9 cellular contexts compared by ENCODE assay signal in genomic region chr10:27252267-27253000, GRCh38. TPM values are rescaled to one million over a fixed set of nuclear protein-coding genes. Genes with fewer than 3 reads are reported as not detected.
A peak's percentile ranks its signal among the peaks of the same experiment; 100 is the strongest.
DNase-seq lines count a peak whose midpoint lies in the region; ATAC-seq and TF ChIP-seq lines count a peak whose summit lies in the region.
"Had no signal": no experiment of that assay in that cellular context is flagged by ENCODE, and none has a peak within 500 bp of the region (broad histone marks: within the 10 kb centered on the region; RNA-seq: fewer than 3 reads in every experiment).

No MANE protein-coding gene starts in this region.

- H3K36me3 ChIP-seq in OCI-LY3 (replicated peaks; ENCODE audit: low read depth, low read length) (no peaks in the 10 kb centered on the region), heart right ventricle (no peaks in the 10 kb centered on the region), skeletal muscle satellite cell (ENCODE audit: insufficient read depth, low read length) (no peaks in the 10 kb centered on the region)

- 0 out of 2 replicates have a peak overlapping the region, but pooled peaks have one; percentile 83 for H2AFZ ChIP-seq in OCI-LY3 (ENCODE audit: low read depth, low read length)

- no peaks in the 10 kb centered on the region for H3K9me3 ChIP-seq in OCI-LY3 (ENCODE audit: insufficient read depth, low read length)
- peaks cover 0 to 5% (median 0%) of the 10 kb centered on the region in 11 donors for H3K9me3 ChIP-seq in heart right ventricle
- H3K9me3 ChIP-seq in skeletal muscle satellite cell (replicated peaks; ENCODE audit: low read length), result no peaks in the 10 kb centered on the region

- H4K20me1 ChIP-seq in OCI-LY3 (ENCODE audit: insufficient read depth, low read length), result no peaks in the 10 kb centered on the region

- H3K27me3 ChIP-seq in OCI-LY3 (ENCODE audit: low read depth, low read length) (no peaks in the 10 kb centered on the region), heart right ventricle (peaks cover 0 to 6% (median 0%) of the 10 kb centered on the region in 7 donors), skeletal muscle satellite cell (ENCODE audit: control insufficient read depth, insufficient read depth, low read length) (peaks cover 1% of the 10 kb centered on the region)

- WGBS in heart right ventricle, 2 donors, result 11 to 13% methylated on average over 59 to 63 of the region's 63 CpGs

- intact Hi-C loops in heart right ventricle (cut with DNase I), result no loop called here

- H3K4me2 ChIP-seq in OCI-LY3 (ENCODE audit: low read length) (peak overlapping the region; percentile 45), skeletal muscle satellite cell (ENCODE audit: low read length) (peak overlapping the region; percentile 67)

- TF ChIP-seq CTCF in OCI-LY3 (IDR thresholded peaks at IDR 0.05; ENCODE audit: low read depth, low read length), result no peak
- TF ChIP-seq CTCF in heart right ventricle (IDR thresholded peaks at IDR 0.05), result peak; percentile 75 to 94 (median 87)

- peak overlapping the region; percentile 69 for H3K9ac ChIP-seq in OCI-LY3 (ENCODE audit: low read length)
- peak overlapping the region; percentile 72 for H3K9ac ChIP-seq in skeletal muscle satellite cell (ENCODE audit: low read depth, low read length)

- ATAC-seq in GM18499 (IDR thresholded peaks at IDR 0.05; ENCODE audit: insufficient read depth, unreplicated experiment) (peak; percentile 87), HG02852 (IDR thresholded peaks at IDR 0.05; ENCODE audit: unreplicated experiment) (peak; percentile 99), heart right ventricle (peak; percentile 95 to 99 (median 98))

- H3K4me1 ChIP-seq in OCI-LY3 (ENCODE audit: low read length) (no peaks in the 10 kb centered on the region), heart right ventricle (peaks cover 0 to 17% (median 5%) of the 10 kb centered on the region in 9 donors), skeletal muscle satellite cell (ENCODE audit: control insufficient read depth, insufficient read depth, low read length) (no peaks in the 10 kb centered on the region)

- H3K27ac ChIP-seq in OCI-LY3 (ENCODE audit: low read length), result peak overlapping the region; percentile 49
- peak overlapping the region; percentile 48 to 93 (median 85) for H3K27ac ChIP-seq in heart right ventricle
- H3K27ac ChIP-seq: epithelial cell of prostate had no signal

- no peaks in the 10 kb centered on the region for H3K79me2 ChIP-seq in OCI-LY3 (ENCODE audit: low read length)

- DNase-seq in activated gamma-delta T cell treated with Interleukin-2 at 50 U/mL for 16 hours (peak; percentile 82), heart right ventricle (peak; percentile 65 to 81), hippocampal formation (lab: John Stamatoyannopoulos, UW) (no peak), DMS153 treated with DMSO at 0.1 percent for 48 hours (lab: John Stamatoyannopoulos, UW; ENCODE audit: unreplicated experiment) (no peak)

- H3K4me3 ChIP-seq in OCI-LY3 (ENCODE audit: low read length), result peak overlapping the region; percentile 78
- peak overlapping the region; percentile 41 to 73 (median 70) for H3K4me3 ChIP-seq in heart right ventricle
- peak overlapping the region; percentile 73 for H3K4me3 ChIP-seq in skeletal muscle satellite cell (ENCODE audit: low read length)

RNA-seq across cellular contexts. Expression of gene ACBD5, which starts 11.8 kb away (rescaled TPM):
- 10 to 100 TPM; 60.0 to 93.3 (median 72.8) TPM for total RNA-seq in heart right ventricle
- 10 to 100 TPM; 14.6 to 25.6 TPM for polyA plus RNA-seq in heart right ventricle
- 16.0 and 18.3 TPM in 2 replicates for total RNA-seq in skeletal muscle satellite cell (2012; rRNA removed)

Comparison
In these comparisons a context has a peak if more than half of its experiments do, and no peak if none do; other contexts are left out.
1. DNase-seq: peak in activated gamma-delta T cell treated with Interleukin-2 at 50 U/mL for 16 hours (single experiment) and heart right ventricle (2 of 2); none in hippocampal formation (0 of 2) and DMS153 treated with DMSO at 0.1 percent for 48 hours (single experiment).
2. Peak in every context shown above with its lines, with median percentiles within 50 percentile points of each other: ATAC-seq and H3K4me3 ChIP-seq.